17 cellular contexts compared by ENCODE assay signal in genomic region chr4:21077967-21078366, GRCh38.
A peak's percentile ranks its signal among the peaks of the same experiment; 100 is the strongest.
DNase-seq lines count a peak whose midpoint lies in the region; ATAC-seq, FAIRE-seq and TF ChIP-seq lines count a peak whose summit lies in the region.
"Had no signal": no experiment of that assay in that cellular context is flagged by ENCODE, and none has a peak within 500 bp of the region (broad histone marks: within the 10 kb centered on the region; RNA-seq: fewer than 3 reads in every experiment).

No MANE protein-coding gene starts in this region.

- no peaks in the 10 kb centered on the region for H3K27me3 Mint-ChIP-seq in astrocyte (ENCODE audit: low read depth, unreplicated experiment)

- H3K27ac Mint-ChIP-seq in astrocyte (ENCODE audit: unreplicated experiment), result peak overlapping the region; percentile 0
- H3K27ac Mint-ChIP-seq: CD8-positive, alpha-beta T cell; H9 had no signal

- ATAC-seq in upper lobe of right lung, result no peak
- ATAC-seq: A549; CD8-positive, alpha-beta T cell; GM12878; K562 had no signal

- intact Hi-C loops in upper lobe of right lung (cut with DNase I), result no loop called here

- H3K79me2 ChIP-seq in astrocyte (ENCODE audit: insufficient read depth, low read length), result no peaks in the 10 kb centered on the region

- H4K20me1 ChIP-seq in astrocyte (ENCODE audit: insufficient read depth, low read length), result no peaks in the 10 kb centered on the region

- no peak for FAIRE-seq in astrocyte (lab: Jason Lieb, UNC)
- FAIRE-seq: A549, GM12878, GM18507, K562 had no signal

- H3K36me3 ChIP-seq in astrocyte (ENCODE audit: insufficient read depth, low read length), result no peaks in the 10 kb centered on the region
- H3K36me3 ChIP-seq in upper lobe of right lung, result no peaks in the 10 kb centered on the region

- H3K27me3 ChIP-seq in astrocyte (ENCODE audit: insufficient read depth, low read length), result no peaks in the 10 kb centered on the region
- H3K27me3 ChIP-seq in upper lobe of right lung, result no peaks in the 10 kb centered on the region

- H3K27ac ChIP-seq in astrocyte (ENCODE audit: low read depth, low read length) (no peak overlapping the region), upper lobe of right lung (no peak overlapping the region)
- H3K27ac ChIP-seq: A549 had no signal

- H3K4me1 Mint-ChIP-seq in astrocyte (ENCODE audit: low read depth, unreplicated experiment), result peaks cover 7% of the 10 kb centered on the region
- H3K4me1 Mint-ChIP-seq: CD14-positive monocyte had no signal

- TF ChIP-seq CTCF in astrocyte (IDR thresholded peaks at IDR 0.05; ENCODE audit: insufficient read depth, low read depth, low read length) (no peak), upper lobe of right lung (IDR thresholded peaks at IDR 0.05) (no peak)

- H3K9me3 ChIP-seq in astrocyte (ENCODE audit: insufficient read depth, low read depth, low read length) (no peaks in the 10 kb centered on the region), upper lobe of right lung (no peaks in the 10 kb centered on the region)
- H3K9me3 ChIP-seq: A549 had no signal

- H3K4me1 ChIP-seq in astrocyte (ENCODE audit: insufficient read depth, low read length) (no peaks in the 10 kb centered on the region), upper lobe of right lung (no peaks in the 10 kb centered on the region)
- H3K4me1 ChIP-seq: A549 had no signal

- peaks cover under 1% of the 10 kb centered on the region for H3K9me3 Mint-ChIP-seq in astrocyte (ENCODE audit: unreplicated experiment)

- DNase-seq in EL, result peak; percentile 47
- DNase-seq in HS-5 (ENCODE audit: low read depth), result peak; percentile 9
- DNase-seq in astrocyte (ENCODE audit: low read depth), result no peak
- peak; percentile 64 for DNase-seq in kidney tubule cell (ENCODE audit: low spot score)
- DNase-seq in stimulated activated naive CD4-positive, alpha-beta T cell (lab: John Stamatoyannopoulos, UW), result no peak
- DNase-seq in AG08395 (ENCODE audit: low spot score), result no peak
- no peak for DNase-seq in D341Med (ENCODE audit: low spot score)
- DNase-seq in upper lobe of right lung, result no peak
- DNase-seq: CD8-positive, alpha-beta T cell; COR-L47; GOT3; H9 had no signal

- no peak overlapping the region for H3K9ac ChIP-seq in astrocyte (ENCODE audit: low read length)

- H3K4me2 ChIP-seq in astrocyte (ENCODE audit: low read length), result no peak overlapping the region
- H3K4me2 ChIP-seq: A549 had no signal

- no peak overlapping the region for H3K4me3 Mint-ChIP-seq in astrocyte (ENCODE audit: unreplicated experiment)
- H3K4me3 Mint-ChIP-seq: CD14-positive monocyte; CD8-positive, alpha-beta T cell; H9 had no signal

- H3K4me3 ChIP-seq in astrocyte (ENCODE audit: insufficient read depth, low read depth, low read length), result no peak overlapping the region
- no peak overlapping the region for H3K4me3 ChIP-seq in upper lobe of right lung
- H3K4me3 ChIP-seq: A549, GM12878, K562 had no signal

- no peak overlapping the region for H2AFZ ChIP-seq in astrocyte (ENCODE audit: low read depth, low read length)

- H3K36me3 Mint-ChIP-seq in astrocyte (ENCODE audit: low read depth, unreplicated experiment), result no peaks in the 10 kb centered on the region
- H3K36me3 Mint-ChIP-seq: CD14-positive monocyte; CD8-positive, alpha-beta T cell had no signal

Comparison
In these comparisons a context has a peak if more than half of its experiments do, and no peak if none do; other contexts are left out.
1. DNase-seq: peak in EL (single experiment), HS-5 (single experiment) and kidney tubule cell (single experiment); none in astrocyte (single experiment), stimulated activated naive CD4-positive, alpha-beta T cell (0 of 6), AG08395 (single experiment), D341Med (single experiment) and upper lobe of right lung (single experiment).